2 cellular contexts compared by ENCODE assay signal in the genomic region with DNA sequence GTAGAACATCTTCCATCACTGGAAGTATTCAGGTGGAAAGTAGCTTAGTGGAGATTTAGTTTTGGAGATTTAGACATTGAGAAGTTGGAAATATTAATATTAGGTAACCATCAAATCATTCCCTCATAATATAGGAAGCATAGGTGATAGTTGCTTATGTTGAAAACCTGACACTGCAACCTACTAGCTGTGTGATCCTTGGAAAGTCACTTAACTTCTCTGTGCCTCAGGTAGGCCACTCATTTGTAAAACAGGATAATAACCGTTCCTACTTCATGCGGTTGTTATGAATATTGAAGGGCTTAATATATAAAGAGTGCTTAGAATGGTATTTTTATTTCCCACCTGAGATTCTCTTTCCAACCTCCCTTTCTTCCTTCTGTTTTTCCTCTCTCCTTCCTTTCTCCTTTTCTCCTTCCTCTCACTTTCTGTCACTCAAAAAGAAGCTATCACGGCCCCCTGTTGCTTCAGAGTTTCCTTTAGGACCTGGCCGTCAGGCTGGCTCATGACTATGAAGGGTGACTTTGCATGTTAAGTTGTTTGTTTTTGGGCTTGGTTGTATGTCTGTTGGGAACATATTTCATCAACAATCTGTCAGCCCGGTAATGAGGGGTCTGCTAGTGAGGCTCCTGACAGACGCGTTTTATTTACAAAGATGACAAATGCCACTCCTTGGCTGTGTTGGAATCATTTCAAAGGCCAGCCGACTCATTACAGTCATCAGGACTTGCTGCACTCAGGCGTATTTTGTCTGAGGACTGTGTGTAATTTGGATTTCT.
TF ChIP-seq lines count a peak whose summit lies in the region.

No MANE protein-coding gene starts in this region.

TF ChIP-seq in A549, 52 proteins besides CTCF, POLR2A, EP300 and RAD21:
- TF ChIP-seq, protein P1, sequence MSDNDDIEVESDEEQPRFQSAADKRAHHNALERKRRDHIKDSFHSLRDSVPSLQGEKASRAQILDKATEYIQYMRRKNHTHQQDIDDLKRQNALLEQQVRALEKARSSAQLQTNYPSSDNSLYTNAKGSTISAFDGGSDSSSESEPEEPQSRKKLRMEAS (IDR thresholded peaks at IDR 0.05), result 0 out of 2 replicates have a peak, but pooled peaks have one; percentile 24
- TF ChIP-seq MAZ (IDR thresholded peaks at IDR 0.05; ENCODE audit: borderline replicate concordance, low read depth, low read length) (no peak), JUN (IDR thresholded peaks at IDR 0.05) (0 out of 5 replicates have a peak, but pooled peaks have one; percentile 40 to 45), FOSL2 (IDR thresholded peaks at IDR 0.05) (no peak), FOSL2 (CRISPR knock-in tag; IDR thresholded peaks at IDR 0.05) (peak; percentile 54; the same call in 1 of the 2 replicates), GATA3 (IDR thresholded peaks at IDR 0.05; ENCODE audit: borderline replicate concordance) (peak; percentile 79), HOXB13 (CRISPR knock-in tag; IDR thresholded peaks at IDR 0.05; ENCODE audit: low read depth) (no peak), NFE2L2 (conservative IDR thresholded peaks at IDR 0.05; ENCODE audit: low read length) (peak; percentile 58), JUNB (IDR thresholded peaks at IDR 0.05) (peak; percentile 65), CEBPB (IDR thresholded peaks at IDR 0.05) (peak in 1 of 2 experiments; percentile 45; a peak in 1 of 4 replicates), ZFP36 (IDR thresholded peaks at IDR 0.05; ENCODE audit: borderline replicate concordance, partially characterized antibody) (peak; percentile 35), SMC3 (IDR thresholded peaks at IDR 0.05) (no peak), MAFK (IDR thresholded peaks at IDR 0.05; ENCODE audit: partially characterized antibody) (peak; percentile 71)
- TF ChIP-seq, protein P2, sequence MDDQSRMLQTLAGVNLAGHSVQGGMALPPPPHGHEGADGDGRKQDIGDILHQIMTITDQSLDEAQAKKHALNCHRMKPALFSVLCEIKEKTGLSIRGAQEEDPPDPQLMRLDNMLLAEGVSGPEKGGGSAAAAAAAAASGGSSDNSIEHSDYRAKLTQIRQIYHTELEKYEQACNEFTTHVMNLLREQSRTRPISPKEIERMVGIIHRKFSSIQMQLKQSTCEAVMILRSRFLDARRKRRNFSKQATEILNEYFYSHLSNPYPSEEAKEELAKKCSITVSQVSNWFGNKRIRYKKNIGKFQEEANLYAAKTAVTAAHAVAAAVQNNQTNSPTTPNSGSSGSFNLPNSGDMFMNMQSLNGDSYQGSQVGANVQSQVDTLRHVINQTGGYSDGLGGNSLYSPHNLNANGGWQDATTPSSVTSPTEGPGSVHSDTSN (IDR thresholded peaks at IDR 0.05), result peak; percentile 68; the same call in 1 of the 2 replicates

TF ChIP-seq in H1, 55 proteins besides CTCF, POLR2A, EP300 and RAD21:
- TF ChIP-seq CEBPB (IDR thresholded peaks at IDR 0.05; ENCODE audit: low read depth, low read length) (no peak), TBP (IDR thresholded peaks at IDR 0.05; ENCODE audit: low read depth, low read length) (no peak)
- TF ChIP-seq, protein P1 (IDR thresholded peaks at IDR 0.05), result no peak
TF ChIP-seq in H1: peak in this region for 0.
